In the genomic region with DNA sequence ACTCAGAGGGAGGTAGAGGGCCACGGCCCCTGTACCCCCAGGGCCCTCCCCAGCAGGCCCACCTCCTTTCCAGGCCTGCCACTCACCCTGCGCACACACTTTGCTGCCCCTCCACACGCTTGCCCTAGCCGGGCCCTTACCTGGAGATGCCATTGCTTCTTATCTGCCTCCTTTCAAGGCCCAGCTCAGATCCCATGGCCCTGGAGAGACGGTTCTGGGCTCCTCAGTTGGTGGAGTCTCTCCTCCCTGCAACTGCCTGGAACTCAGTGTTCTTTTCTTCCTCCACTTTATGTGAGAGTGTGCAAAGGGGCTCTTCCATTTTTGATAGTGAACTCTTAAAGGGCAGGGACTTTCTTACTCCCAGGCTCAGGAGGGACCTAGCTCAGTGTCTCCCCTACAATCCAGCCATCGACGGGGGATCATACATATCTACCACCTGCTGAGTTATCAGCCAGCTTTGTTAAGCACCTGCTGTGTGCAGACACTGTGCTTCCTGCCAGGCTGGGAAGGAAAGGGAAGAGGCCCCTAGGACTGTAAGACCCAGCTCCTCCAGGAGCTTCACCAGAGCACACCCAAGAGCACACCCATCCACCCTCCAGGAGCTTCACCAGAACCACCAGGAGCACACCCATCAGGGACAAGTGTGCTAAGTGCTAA, we compare ENCODE assay signal across 16 cellular contexts.
"Had no signal": no experiment of that assay in that cellular context is flagged by ENCODE, and none has a peak within 500 bp of the region (broad histone marks: within the 10 kb centered on the region; RNA-seq: fewer than 3 reads in every experiment).

No MANE protein-coding gene starts in this region.

- H3K36me3 ChIP-seq: cardiac muscle cell, left ventricle myocardium inferior, ovary, sigmoid colon, spleen, tibial nerve had no signal

- H3K4me2 ChIP-seq: hepatocyte had no signal

- H3K9me3 ChIP-seq: left ventricle myocardium inferior, ovary, sigmoid colon, spleen had no signal

- H3K4me1 Mint-ChIP-seq: T-cell had no signal

- ATAC-seq: activated naive CD4-positive, alpha-beta T cell treated with anti-CD3 and anti-CD28 coated beads, Interleukin-2, amount 50 U/mL, for 72 hours; activated T-cell treated with anti-CD3 and anti-CD28 coated beads, Interleukin-2, amount 50 U/mL, for 72 hours; T-cell had no signal

- H3K36me3 Mint-ChIP-seq: activated naive CD4-positive, alpha-beta T cell treated with anti-CD3 and anti-CD28 coated beads, Interleukin-2, amount 50 U/mL, for 72 hours; T-cell had no signal

- H3K4me3 ChIP-seq: cardiac muscle cell, hepatocyte, left ventricle myocardium inferior, ovary, sigmoid colon, spleen, tibial nerve had no signal

- H3K79me2 ChIP-seq: hepatocyte had no signal

- H3K27ac Mint-ChIP-seq: activated naive CD4-positive, alpha-beta T cell treated with anti-CD3 and anti-CD28 coated beads, Interleukin-2, amount 50 U/mL, for 72 hours; activated T-cell treated with anti-CD3 and anti-CD28 coated beads, Interleukin-2, amount 50 U/mL, for 72 hours; T-cell had no signal

- H3K9me3 Mint-ChIP-seq: activated naive CD4-positive, alpha-beta T cell treated with anti-CD3 and anti-CD28 coated beads, Interleukin-2, amount 50 U/mL, for 72 hours; activated T-cell treated with anti-CD3 and anti-CD28 coated beads, Interleukin-2, amount 50 U/mL, for 72 hours; T-cell had no signal

- H3K4me1 ChIP-seq: tibial nerve had no signal

- H2AFZ ChIP-seq: hepatocyte had no signal

- H3K27ac ChIP-seq: cardiac muscle cell, hepatocyte, left ventricle myocardium inferior, ovary, sigmoid colon, spleen, tibial nerve had no signal

- DNase-seq: activated CD4-positive, alpha-beta T cell treated with anti-CD3 and anti-CD28 coated beads, Interleukin-2, amount 50 U/mL, for 4 hours; activated CD4-positive, CD25-positive, alpha-beta regulatory T cell treated with anti-CD3 and anti-CD28 coated beads, Interleukin-2, amount 50 U/mL, for 72 hours; activated gamma-delta T cell; activated T-cell treated with anti-CD3 and anti-CD28 coated beads, Interleukin-2, amount 50 U/mL, for 72 hours; kidney; left ventricle myocardium inferior; mesenchymal stem cell; ovary; sigmoid colon; spleen; T-cell; T-helper 9 cell had no signal

- H3K4me3 Mint-ChIP-seq: activated T-cell treated with anti-CD3 and anti-CD28 coated beads, Interleukin-2, amount 50 U/mL, for 72 hours; T-cell had no signal

- H3K27me3 ChIP-seq: cardiac muscle cell, hepatocyte, ovary, sigmoid colon, tibial nerve had no signal
